Comparison of ENCODE assay signal across 2 cellular contexts in the genomic region with DNA sequence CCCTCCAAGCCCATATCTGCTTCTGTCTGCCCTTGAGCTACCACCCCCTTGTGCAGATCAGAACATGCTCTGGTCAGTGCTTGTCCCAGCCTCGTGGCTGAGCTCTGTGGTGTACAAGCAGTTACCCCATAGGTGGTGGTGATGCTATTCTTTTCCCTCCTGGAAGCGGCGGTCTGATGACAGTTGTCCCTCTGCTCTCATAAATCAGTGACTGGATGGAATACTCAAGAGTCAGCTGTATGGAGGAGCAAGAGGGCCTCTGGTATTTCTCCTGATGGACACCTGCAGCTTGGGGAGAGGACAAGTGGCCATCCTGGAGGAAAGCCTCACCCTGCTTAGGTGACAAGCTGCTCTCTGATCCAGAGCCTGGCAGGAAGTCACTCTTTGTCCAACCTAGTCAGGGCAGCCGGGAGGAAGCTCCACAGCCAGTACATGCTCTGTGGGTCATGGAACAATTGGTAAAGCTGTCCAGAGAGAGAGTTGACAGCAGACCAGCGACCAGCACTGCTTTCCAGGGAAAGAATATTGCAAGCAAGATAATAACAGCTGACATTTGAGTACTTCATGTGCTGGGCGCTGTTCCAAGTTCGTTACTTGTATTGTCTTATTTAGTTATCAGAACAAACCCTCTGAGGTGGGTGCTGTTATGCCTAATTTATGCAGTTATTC.
TF ChIP-seq lines count a peak whose summit lies in the region.

No MANE protein-coding gene starts in this region.

TF ChIP-seq in HepG2, 621 proteins besides CTCF, POLR2A, EP300 and RAD21:
- no peak for TF ChIP-seq WIZ (CRISPR knock-in tag; IDR thresholded peaks at IDR 0.05)
- TF ChIP-seq ZNF10 (CRISPR knock-in tag; IDR thresholded peaks at IDR 0.05; ENCODE audit: borderline replicate concordance, low read depth): no peak
- TF ChIP-seq, protein P1, sequence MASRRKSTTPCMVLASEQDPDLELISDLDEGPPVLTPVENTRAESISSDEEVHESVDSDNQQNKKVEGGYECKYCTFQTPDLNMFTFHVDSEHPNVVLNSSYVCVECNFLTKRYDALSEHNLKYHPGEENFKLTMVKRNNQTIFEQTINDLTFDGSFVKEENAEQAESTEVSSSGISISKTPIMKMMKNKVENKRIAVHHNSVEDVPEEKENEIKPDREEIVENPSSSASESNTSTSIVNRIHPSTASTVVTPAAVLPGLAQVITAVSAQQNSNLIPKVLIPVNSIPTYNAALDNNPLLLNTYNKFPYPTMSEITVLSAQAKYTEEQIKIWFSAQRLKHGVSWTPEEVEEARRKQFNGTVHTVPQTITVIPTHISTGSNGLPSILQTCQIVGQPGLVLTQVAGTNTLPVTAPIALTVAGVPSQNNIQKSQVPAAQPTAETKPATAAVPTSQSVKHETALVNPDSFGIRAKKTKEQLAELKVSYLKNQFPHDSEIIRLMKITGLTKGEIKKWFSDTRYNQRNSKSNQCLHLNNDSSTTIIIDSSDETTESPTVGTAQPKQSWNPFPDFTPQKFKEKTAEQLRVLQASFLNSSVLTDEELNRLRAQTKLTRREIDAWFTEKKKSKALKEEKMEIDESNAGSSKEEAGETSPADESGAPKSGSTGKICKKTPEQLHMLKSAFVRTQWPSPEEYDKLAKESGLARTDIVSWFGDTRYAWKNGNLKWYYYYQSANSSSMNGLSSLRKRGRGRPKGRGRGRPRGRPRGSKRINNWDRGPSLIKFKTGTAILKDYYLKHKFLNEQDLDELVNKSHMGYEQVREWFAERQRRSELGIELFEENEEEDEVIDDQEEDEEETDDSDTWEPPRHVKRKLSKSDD (CRISPR knock-in tag; IDR thresholded peaks at IDR 0.05; ENCODE audit: low read depth): no peak
- TF ChIP-seq PCBP1 (IDR thresholded peaks at IDR 0.05; ENCODE audit: borderline replicate concordance, low read depth, low read length): no peak
- no peak for TF ChIP-seq ZNF780A (CRISPR knock-in tag; IDR thresholded peaks at IDR 0.05)
- TF ChIP-seq SRF (IDR thresholded peaks at IDR 0.05; ENCODE audit: low read depth, low read length): no peak
- no peak for TF ChIP-seq IRF2 (CRISPR knock-in tag; IDR thresholded peaks at IDR 0.05)
- TF ChIP-seq, protein P2, sequence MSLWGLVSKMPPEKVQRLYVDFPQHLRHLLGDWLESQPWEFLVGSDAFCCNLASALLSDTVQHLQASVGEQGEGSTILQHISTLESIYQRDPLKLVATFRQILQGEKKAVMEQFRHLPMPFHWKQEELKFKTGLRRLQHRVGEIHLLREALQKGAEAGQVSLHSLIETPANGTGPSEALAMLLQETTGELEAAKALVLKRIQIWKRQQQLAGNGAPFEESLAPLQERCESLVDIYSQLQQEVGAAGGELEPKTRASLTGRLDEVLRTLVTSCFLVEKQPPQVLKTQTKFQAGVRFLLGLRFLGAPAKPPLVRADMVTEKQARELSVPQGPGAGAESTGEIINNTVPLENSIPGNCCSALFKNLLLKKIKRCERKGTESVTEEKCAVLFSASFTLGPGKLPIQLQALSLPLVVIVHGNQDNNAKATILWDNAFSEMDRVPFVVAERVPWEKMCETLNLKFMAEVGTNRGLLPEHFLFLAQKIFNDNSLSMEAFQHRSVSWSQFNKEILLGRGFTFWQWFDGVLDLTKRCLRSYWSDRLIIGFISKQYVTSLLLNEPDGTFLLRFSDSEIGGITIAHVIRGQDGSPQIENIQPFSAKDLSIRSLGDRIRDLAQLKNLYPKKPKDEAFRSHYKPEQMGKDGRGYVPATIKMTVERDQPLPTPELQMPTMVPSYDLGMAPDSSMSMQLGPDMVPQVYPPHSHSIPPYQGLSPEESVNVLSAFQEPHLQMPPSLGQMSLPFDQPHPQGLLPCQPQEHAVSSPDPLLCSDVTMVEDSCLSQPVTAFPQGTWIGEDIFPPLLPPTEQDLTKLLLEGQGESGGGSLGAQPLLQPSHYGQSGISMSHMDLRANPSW (CRISPR knock-in tag; IDR thresholded peaks at IDR 0.05; ENCODE audit: borderline replicate concordance): no peak
- TF ChIP-seq TBL1XR1 (IDR thresholded peaks at IDR 0.05; ENCODE audit: borderline replicate concordance, low read length, partially characterized antibody): no peak
- no peak for TF ChIP-seq KAT8 (CRISPR knock-in tag; IDR thresholded peaks at IDR 0.05)
- TF ChIP-seq ZFP36 (IDR thresholded peaks at IDR 0.05; ENCODE audit: borderline replicate concordance, low read depth, low read length, partially characterized antibody): no peak
- TF ChIP-seq MEIS2 (CRISPR knock-in tag; IDR thresholded peaks at IDR 0.05): no peak
- no peak for TF ChIP-seq HNF4A (CRISPR knock-in tag; IDR thresholded peaks at IDR 0.05)

TF ChIP-seq in WTC11, 78 proteins besides CTCF, POLR2A, EP300 and RAD21:
- TF ChIP-seq ETV6 (CRISPR knock-in tag; IDR thresholded peaks at IDR 0.05) (no peak), ZNF263 (CRISPR knock-in tag; IDR thresholded peaks at IDR 0.05; ENCODE audit: low read depth) (no peak), ELF4 (CRISPR knock-in tag; IDR thresholded peaks at IDR 0.05; ENCODE audit: low read depth) (no peak), RORB (CRISPR knock-in tag; IDR thresholded peaks at IDR 0.05) (no peak), RELA (CRISPR knock-in tag; IDR thresholded peaks at IDR 0.05; ENCODE audit: borderline replicate concordance) (no peak), GTF2I (CRISPR knock-in tag; conservative IDR thresholded peaks at IDR 0.05) (no peak), FOXK1 (CRISPR knock-in tag; IDR thresholded peaks at IDR 0.05) (no peak), SOX15 (CRISPR knock-in tag; IDR thresholded peaks at IDR 0.05) (no peak), MXD4 (CRISPR knock-in tag; IDR thresholded peaks at IDR 0.05; ENCODE audit: borderline replicate concordance) (no peak), ZNF317 (CRISPR knock-in tag; IDR thresholded peaks at IDR 0.05; ENCODE audit: borderline replicate concordance, low read depth) (no peak), CBFB (CRISPR knock-in tag; IDR thresholded peaks at IDR 0.05; ENCODE audit: low read depth) (no peak)
- TF ChIP-seq, protein P3, sequence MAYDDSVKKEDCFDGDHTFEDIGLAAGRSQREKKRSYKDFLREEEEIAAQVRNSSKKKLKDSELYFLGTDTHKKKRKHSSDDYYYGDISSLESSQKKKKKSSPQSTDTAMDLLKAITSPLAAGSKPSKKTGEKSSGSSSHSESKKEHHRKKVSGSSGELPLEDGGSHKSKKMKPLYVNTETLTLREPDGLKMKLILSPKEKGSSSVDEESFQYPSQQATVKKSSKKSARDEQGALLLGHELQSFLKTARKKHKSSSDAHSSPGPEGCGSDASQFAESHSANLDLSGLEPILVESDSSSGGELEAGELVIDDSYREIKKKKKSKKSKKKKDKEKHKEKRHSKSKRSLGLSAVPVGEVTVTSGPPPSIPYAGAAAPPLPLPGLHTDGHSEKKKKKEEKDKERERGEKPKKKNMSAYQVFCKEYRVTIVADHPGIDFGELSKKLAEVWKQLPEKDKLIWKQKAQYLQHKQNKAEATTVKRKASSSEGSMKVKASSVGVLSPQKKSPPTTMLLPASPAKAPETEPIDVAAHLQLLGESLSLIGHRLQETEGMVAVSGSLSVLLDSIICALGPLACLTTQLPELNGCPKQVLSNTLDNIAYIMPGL (CRISPR knock-in tag; IDR thresholded peaks at IDR 0.05): no peak
- TF ChIP-seq, protein P2 (CRISPR knock-in tag; conservative IDR thresholded peaks at IDR 0.05; ENCODE audit: low read depth): no peak
- TF ChIP-seq, protein P4, sequence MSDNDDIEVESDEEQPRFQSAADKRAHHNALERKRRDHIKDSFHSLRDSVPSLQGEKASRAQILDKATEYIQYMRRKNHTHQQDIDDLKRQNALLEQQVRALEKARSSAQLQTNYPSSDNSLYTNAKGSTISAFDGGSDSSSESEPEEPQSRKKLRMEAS (CRISPR knock-in tag; IDR thresholded peaks at IDR 0.05): no peak
- TF ChIP-seq, protein P5, sequence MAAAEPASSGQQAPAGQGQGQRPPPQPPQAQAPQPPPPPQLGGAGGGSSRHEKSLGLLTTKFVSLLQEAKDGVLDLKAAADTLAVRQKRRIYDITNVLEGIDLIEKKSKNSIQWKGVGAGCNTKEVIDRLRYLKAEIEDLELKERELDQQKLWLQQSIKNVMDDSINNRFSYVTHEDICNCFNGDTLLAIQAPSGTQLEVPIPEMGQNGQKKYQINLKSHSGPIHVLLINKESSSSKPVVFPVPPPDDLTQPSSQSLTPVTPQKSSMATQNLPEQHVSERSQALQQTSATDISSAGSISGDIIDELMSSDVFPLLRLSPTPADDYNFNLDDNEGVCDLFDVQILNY (CRISPR knock-in tag; IDR thresholded peaks at IDR 0.05): no peak
- TF ChIP-seq, protein P6, sequence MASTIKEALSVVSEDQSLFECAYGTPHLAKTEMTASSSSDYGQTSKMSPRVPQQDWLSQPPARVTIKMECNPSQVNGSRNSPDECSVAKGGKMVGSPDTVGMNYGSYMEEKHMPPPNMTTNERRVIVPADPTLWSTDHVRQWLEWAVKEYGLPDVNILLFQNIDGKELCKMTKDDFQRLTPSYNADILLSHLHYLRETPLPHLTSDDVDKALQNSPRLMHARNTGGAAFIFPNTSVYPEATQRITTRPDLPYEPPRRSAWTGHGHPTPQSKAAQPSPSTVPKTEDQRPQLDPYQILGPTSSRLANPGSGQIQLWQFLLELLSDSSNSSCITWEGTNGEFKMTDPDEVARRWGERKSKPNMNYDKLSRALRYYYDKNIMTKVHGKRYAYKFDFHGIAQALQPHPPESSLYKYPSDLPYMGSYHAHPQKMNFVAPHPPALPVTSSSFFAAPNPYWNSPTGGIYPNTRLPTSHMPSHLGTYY (CRISPR knock-in tag; IDR thresholded peaks at IDR 0.05): no peak
- TF ChIP-seq, protein P7, sequence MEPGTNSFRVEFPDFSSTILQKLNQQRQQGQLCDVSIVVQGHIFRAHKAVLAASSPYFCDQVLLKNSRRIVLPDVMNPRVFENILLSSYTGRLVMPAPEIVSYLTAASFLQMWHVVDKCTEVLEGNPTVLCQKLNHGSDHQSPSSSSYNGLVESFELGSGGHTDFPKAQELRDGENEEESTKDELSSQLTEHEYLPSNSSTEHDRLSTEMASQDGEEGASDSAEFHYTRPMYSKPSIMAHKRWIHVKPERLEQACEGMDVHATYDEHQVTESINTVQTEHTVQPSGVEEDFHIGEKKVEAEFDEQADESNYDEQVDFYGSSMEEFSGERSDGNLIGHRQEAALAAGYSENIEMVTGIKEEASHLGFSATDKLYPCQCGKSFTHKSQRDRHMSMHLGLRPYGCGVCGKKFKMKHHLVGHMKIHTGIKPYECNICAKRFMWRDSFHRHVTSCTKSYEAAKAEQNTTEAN (CRISPR knock-in tag; IDR thresholded peaks at IDR 0.05): no peak
- TF ChIP-seq, protein P8, sequence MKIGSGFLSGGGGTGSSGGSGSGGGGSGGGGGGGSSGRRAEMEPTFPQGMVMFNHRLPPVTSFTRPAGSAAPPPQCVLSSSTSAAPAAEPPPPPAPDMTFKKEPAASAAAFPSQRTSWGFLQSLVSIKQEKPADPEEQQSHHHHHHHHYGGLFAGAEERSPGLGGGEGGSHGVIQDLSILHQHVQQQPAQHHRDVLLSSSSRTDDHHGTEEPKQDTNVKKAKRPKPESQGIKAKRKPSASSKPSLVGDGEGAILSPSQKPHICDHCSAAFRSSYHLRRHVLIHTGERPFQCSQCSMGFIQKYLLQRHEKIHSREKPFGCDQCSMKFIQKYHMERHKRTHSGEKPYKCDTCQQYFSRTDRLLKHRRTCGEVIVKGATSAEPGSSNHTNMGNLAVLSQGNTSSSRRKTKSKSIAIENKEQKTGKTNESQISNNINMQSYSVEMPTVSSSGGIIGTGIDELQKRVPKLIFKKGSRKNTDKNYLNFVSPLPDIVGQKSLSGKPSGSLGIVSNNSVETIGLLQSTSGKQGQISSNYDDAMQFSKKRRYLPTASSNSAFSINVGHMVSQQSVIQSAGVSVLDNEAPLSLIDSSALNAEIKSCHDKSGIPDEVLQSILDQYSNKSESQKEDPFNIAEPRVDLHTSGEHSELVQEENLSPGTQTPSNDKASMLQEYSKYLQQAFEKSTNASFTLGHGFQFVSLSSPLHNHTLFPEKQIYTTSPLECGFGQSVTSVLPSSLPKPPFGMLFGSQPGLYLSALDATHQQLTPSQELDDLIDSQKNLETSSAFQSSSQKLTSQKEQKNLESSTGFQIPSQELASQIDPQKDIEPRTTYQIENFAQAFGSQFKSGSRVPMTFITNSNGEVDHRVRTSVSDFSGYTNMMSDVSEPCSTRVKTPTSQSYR (CRISPR knock-in tag; IDR thresholded peaks at IDR 0.05): no peak
- TF ChIP-seq, protein P9, sequence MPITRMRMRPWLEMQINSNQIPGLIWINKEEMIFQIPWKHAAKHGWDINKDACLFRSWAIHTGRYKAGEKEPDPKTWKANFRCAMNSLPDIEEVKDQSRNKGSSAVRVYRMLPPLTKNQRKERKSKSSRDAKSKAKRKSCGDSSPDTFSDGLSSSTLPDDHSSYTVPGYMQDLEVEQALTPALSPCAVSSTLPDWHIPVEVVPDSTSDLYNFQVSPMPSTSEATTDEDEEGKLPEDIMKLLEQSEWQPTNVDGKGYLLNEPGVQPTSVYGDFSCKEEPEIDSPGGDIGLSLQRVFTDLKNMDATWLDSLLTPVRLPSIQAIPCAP (CRISPR knock-in tag; IDR thresholded peaks at IDR 0.05): no peak
